16 cellular contexts compared by ENCODE assay signal in the genomic region with DNA sequence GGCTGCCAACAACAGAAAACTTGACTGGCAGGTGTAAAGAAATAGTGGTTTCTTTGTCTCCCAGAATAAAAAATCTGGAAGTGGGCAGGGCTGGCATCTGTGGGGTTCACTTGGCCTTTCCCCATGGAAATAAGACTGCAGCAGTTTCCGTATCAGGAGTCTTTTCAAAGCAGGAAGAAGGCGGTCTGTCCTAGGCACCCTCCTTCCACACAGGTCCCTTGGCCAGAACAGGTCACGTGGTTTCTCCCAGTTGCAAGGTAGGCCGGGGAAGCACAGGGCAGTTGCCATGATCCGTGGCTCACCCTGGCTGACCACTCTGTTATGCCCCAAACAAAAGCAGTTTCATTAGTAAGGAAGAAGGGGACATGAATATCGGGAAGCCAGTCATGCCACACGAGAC. TPM values are rescaled to one million over a fixed set of nuclear protein-coding genes. Genes with fewer than 3 reads are reported as not detected.
"Had no signal": no experiment of that assay in that cellular context is flagged by ENCODE, and none has a peak within 500 bp of the region (broad histone marks: within the 10 kb centered on the region; RNA-seq: fewer than 3 reads in every experiment).

No MANE protein-coding gene starts in this region.

- H3K27me3 Mint-ChIP-seq: activated CD8-positive, alpha-beta T cell treated with anti-CD3 and anti-CD28 coated beads for 36 hours; effector memory CD8-positive, alpha-beta T cell; type B pancreatic cell had no signal

- H3K9me3 ChIP-seq: ovary had no signal

- H3K4me3 Mint-ChIP-seq: activated CD8-positive, alpha-beta T cell treated with anti-CD3 and anti-CD28 coated beads for 36 hours; activated naive CD4-positive, alpha-beta T cell treated with anti-CD3 and anti-CD28 coated beads for 36 hours; effector memory CD8-positive, alpha-beta T cell; nephron; type B pancreatic cell had no signal

- H3K27ac Mint-ChIP-seq: activated CD8-positive, alpha-beta T cell treated with anti-CD3 and anti-CD28 coated beads for 36 hours; activated naive CD4-positive, alpha-beta T cell treated with anti-CD3 and anti-CD28 coated beads for 36 hours; effector memory CD8-positive, alpha-beta T cell; nephron; type B pancreatic cell had no signal

- H3K36me3 Mint-ChIP-seq: type B pancreatic cell had no signal

- H3K4me3 ChIP-seq: ovary, skin epidermis had no signal

- H3K9me3 Mint-ChIP-seq: activated CD8-positive, alpha-beta T cell treated with anti-CD3 and anti-CD28 coated beads for 36 hours; activated naive CD4-positive, alpha-beta T cell treated with anti-CD3 and anti-CD28 coated beads for 36 hours; effector memory CD8-positive, alpha-beta T cell; nephron; type B pancreatic cell had no signal

- DNase-seq: activated CD4-positive, alpha-beta T cell treated with anti-CD3 and anti-CD28 coated beads for 4 hours; activated CD8-positive, alpha-beta T cell treated with anti-CD3 and anti-CD28 coated beads for 36 hours; activated naive CD4-positive, alpha-beta T cell treated with anti-CD3 and anti-CD28 coated beads for 36 hours; caudate nucleus; effector memory CD8-positive, alpha-beta T cell; hippocampal formation; mammary epithelial cell; ovary; retina; substantia nigra; T-helper 1 cell; WERI-Rb-1 had no signal

- H3K27ac ChIP-seq: ovary, WERI-Rb-1 had no signal

- ATAC-seq: effector memory CD8-positive, alpha-beta T cell had no signal

- H3K36me3 ChIP-seq: ovary, WERI-Rb-1 had no signal

- H3K27me3 ChIP-seq: ovary had no signal

RNA-seq across cellular contexts. Expression of gene ZDHHC19, which starts 45.4 kb away (rescaled TPM):
- total RNA-seq: activated CD8-positive, alpha-beta T cell treated with anti-CD3 and anti-CD28 coated beads for 36 hours; activated naive CD4-positive, alpha-beta T cell treated with anti-CD3 and anti-CD28 coated beads for 36 hours; epithelial cell of proximal tubule; mammary epithelial cell had no signal
- polyA plus RNA-seq: mammary epithelial cell had no signal

RNA-seq across cellular contexts. Expression of gene SLC51A, which starts 50.5 kb away (rescaled TPM):
- total RNA-seq: activated CD8-positive, alpha-beta T cell treated with anti-CD3 and anti-CD28 coated beads for 36 hours; activated naive CD4-positive, alpha-beta T cell treated with anti-CD3 and anti-CD28 coated beads for 36 hours; mammary epithelial cell had no signal
- polyA plus RNA-seq: mammary epithelial cell had no signal
